ENCODE assay signal across 33 cellular contexts in genomic region chr10:121005948-121006587, GRCh38.
"Had no signal": no experiment of that assay in that cellular context is flagged by ENCODE, and none has a peak within 500 bp of the region (broad histone marks: within the 10 kb centered on the region; RNA-seq: fewer than 3 reads in every experiment).

No MANE protein-coding gene starts in this region.

- H3K27ac ChIP-seq: ascending aorta, cardiac muscle cell, VCaP had no signal

- H3K4me3 ChIP-seq: ascending aorta, cardiac muscle cell had no signal

- H3K36me3 ChIP-seq: ascending aorta, cardiac muscle cell had no signal

- H3K27me3 ChIP-seq: ascending aorta, cardiac muscle cell had no signal

- ATAC-seq: activated CD4-positive, alpha-beta T cell treated with anti-CD3 and anti-CD28 coated beads for 36 hours; activated CD8-positive, alpha-beta memory T cell treated with anti-CD3 and anti-CD28 coated beads, Interleukin-2, amount 10 ng/mL, durations not matched to agents 7 days and 5 days; activated CD8-positive, alpha-beta T cell treated with anti-CD3 and anti-CD28 coated beads, Interleukin-2, amount 10 ng/mL, durations not matched to agents 7 days and 5 days; activated naive CD4-positive, alpha-beta T cell treated with anti-CD3 and anti-CD28 coated beads, Interleukin-2, amount 50 U/mL, for 72 hours had no signal

- DNase-seq: activated B cell treated with CpG ODN at 0.5 μM for 24 hours; activated CD4-positive, alpha-beta memory T cell treated with anti-CD3 and anti-CD28 coated beads, Interleukin-2, amount 10 ng/mL, durations not matched to agents 7 days and 5 days; activated CD4-positive, alpha-beta T cell treated with anti-CD3 and anti-CD28 coated beads for 1 hour; activated CD4-positive, alpha-beta T cell treated with anti-CD3 and anti-CD28 coated beads for 36 hours; activated CD4-positive, alpha-beta T cell treated with anti-CD3 and anti-CD28 coated beads for 48 hours; activated CD4-positive, alpha-beta T cell treated with anti-CD3 and anti-CD28 coated beads, Interleukin-2, amount 10 ng/mL, durations not matched to agents 7 days and 5 days; activated CD4-positive, alpha-beta T cell treated with anti-CD3 and anti-CD28 coated beads, Interleukin-2, amount 50 U/mL, for 48 hours; activated CD8-positive, alpha-beta memory T cell treated with anti-CD3 and anti-CD28 coated beads for 24 hours; activated CD8-positive, alpha-beta memory T cell treated with anti-CD3 and anti-CD28 coated beads, Interleukin-2, amount 10 ng/mL, durations not matched to agents 7 days and 5 days; activated CD8-positive, alpha-beta memory T cell treated with anti-CD3 and anti-CD28 coated beads, Interleukin-2, amount 50 U/mL, for 48 hours; activated CD8-positive, alpha-beta T cell treated with anti-CD3 and anti-CD28 coated beads, Interleukin-2, amount 10 ng/mL, durations not matched to agents 7 days and 5 days; activated effector memory CD4-positive, alpha-beta T cell treated with Interleukin-2 at 50 U/mL for 16 hours; activated gamma-delta T cell treated with Interleukin-2 at 50 U/mL for 16 hours; activated naive CD4-positive, alpha-beta T cell; activated naive CD4-positive, alpha-beta T cell treated with anti-CD3 and anti-CD28 coated beads for 36 hours; activated naive CD4-positive, alpha-beta T cell treated with anti-CD3 and anti-CD28 coated beads, Interleukin-2, amount 50 U/mL, for 16 hours; activated naive CD8-positive, alpha-beta T cell treated with anti-CD3 and anti-CD28 coated beads for 36 hours; activated T-cell treated with anti-CD3 and anti-CD28 coated beads, Interleukin-2, amount 50 U/mL, for 24 hours; activated T-cell treated with anti-CD3 and anti-CD28 coated beads, Interleukin-2, amount 50 U/mL, for 48 hours; amygdala; anterior cingulate cortex; caudate nucleus; cerebellar nuclear complex; SW 1271; T-helper 1 cell; T-helper 2 cell; T-helper 9 cell had no signal

- H3K4me1 ChIP-seq: ascending aorta had no signal

- FAIRE-seq: bronchial epithelial cell, TTC549 had no signal
